Comparison of ENCODE assay signal across 9 cellular contexts in the genomic region with DNA sequence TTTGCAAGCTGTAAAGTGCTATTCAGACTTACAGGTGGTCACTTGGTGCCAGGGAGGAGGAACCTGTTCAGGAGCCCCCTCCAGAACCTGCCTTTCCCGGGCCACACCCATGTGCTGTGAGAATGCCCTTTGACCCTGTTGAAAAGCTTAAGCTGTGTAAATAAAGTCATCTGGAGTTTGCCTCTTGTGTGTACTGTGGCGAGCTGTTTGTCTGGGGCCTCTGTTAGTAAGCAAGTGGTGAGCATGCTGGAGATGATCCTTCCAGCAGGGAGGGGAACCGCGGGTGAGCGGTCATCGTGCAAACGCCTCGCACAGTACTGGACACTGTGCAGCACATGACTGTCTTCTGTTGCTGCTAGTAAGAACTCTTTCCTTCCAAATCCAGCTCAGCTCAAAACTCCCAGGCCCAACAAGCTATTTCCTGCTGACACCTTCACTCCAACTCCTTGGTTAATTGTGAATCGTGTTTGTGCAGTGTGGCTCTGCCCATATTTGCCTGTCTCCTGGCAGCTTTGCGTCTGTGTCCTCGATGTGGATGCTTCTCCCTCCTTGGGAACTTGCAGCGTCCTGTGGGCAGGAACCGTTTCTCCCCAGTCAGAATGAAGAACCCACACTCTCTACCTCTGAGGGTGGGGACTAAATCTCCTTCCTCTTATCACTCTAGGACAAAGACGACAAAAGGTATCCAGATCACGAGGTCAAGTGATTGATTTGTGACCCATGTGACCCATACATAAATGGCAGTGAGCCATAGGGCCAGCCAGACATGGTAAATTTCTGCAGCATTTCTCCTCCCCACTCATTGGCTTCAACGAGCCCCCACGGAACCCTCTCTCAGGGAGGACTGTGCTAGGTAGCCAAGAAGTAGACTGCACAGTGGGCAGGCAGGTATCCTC. TPM values are rescaled to one million over a fixed set of nuclear protein-coding genes. Genes with fewer than 3 reads are reported as not detected.
A peak's percentile ranks its signal among the peaks of the same experiment; 100 is the strongest.
DNase-seq lines count a peak whose midpoint lies in the region; ATAC-seq, FAIRE-seq and TF ChIP-seq lines count a peak whose summit lies in the region.
"Had no signal": no experiment of that assay in that cellular context is flagged by ENCODE, and none has a peak within 500 bp of the region (broad histone marks: within the 10 kb centered on the region; RNA-seq: fewer than 3 reads in every experiment).

No MANE protein-coding gene starts in this region.

- no peaks in the 10 kb centered on the region for H3K27me3 ChIP-seq in A673 (replicated peaks; ENCODE audit: insufficient read depth, low read depth, low read length, poor library complexity)
- H3K27me3 ChIP-seq in naive thymus-derived CD4-positive, alpha-beta T cell (ENCODE audit: control insufficient read depth in 2 of 2, insufficient read depth in 2 of 2, low read length in 2 of 2), result no peaks in the 10 kb centered on the region

- no peak for FAIRE-seq in RCC 7860 (lab: Jason Lieb, UNC)

- H3K27ac ChIP-seq in A673 (ENCODE audit: low read depth, low read length, poor library complexity, severe bottlenecking) (peak overlapping the region; percentile 65), caudate nucleus (ENCODE audit: low read depth, low read length) (peak overlapping the region; percentile 98)
- H3K27ac ChIP-seq in naive thymus-derived CD4-positive, alpha-beta T cell (ENCODE audit: low read depth, low read length), result peak overlapping the region; percentile 98

- peaks cover 0 to 5% (median 0%) of the 10 kb centered on the region in 5 donors for H3K36me3 Mint-ChIP-seq in naive thymus-derived CD4-positive, alpha-beta T cell

- H3K4me1 Mint-ChIP-seq in naive thymus-derived CD4-positive, alpha-beta T cell, result peaks cover 43 to 91% (median 81%) of the 10 kb centered on the region in 7 donors

- POLR2A ChIA-PET in A673 (lab: Charles Lee; ENCODE audit: low non-redundant PET), result no interaction called here
- POLR2A ChIA-PET in naive thymus-derived CD4-positive, alpha-beta T cell (lab: Charles Lee), result interaction anchor here (0.7 to 31.3 kb wide), 5 partner anchors 16 to 51 kb away, joined by 3 to 1812 read pairs (median 8); a partner anchor contains a TSS

- peaks cover 0 to 2% (median 0%) of the 10 kb centered on the region in 11 donors for H3K9me3 Mint-ChIP-seq in naive thymus-derived CD4-positive, alpha-beta T cell

- H3K36me3 ChIP-seq in A673 (ENCODE audit: insufficient read depth, low read length, poor library complexity, severe bottlenecking), result no peaks in the 10 kb centered on the region
- H3K36me3 ChIP-seq in naive thymus-derived CD4-positive, alpha-beta T cell (ENCODE audit: control insufficient read depth in 2 of 3, insufficient read depth in 3 of 3, low read length in 3 of 3), result no peaks in the 10 kb centered on the region

- no TSS peak for BruUV-seq in A673 (replicated peaks; lab: Mats Ljungman, UMichigan)

- no peak overlapping the region for H3K4me3 ChIP-seq in A673 (ENCODE audit: low read depth, low read length, poor library complexity, severe bottlenecking)
- no peak overlapping the region for H3K4me3 ChIP-seq in naive thymus-derived CD4-positive, alpha-beta T cell (ENCODE audit: low read length)

- no peak for TF ChIP-seq CTCF in A673 (conservative IDR thresholded peaks at IDR 0.05; ENCODE audit: low read depth, low read length)

- CTCF ChIA-PET in A673 (lab: Charles Lee), result interaction anchor here (0.7 kb wide), 1 partner anchor 24 kb away, joined by 3 read pairs; no protein-coding TSS in a partner anchor
- CTCF ChIA-PET in naive thymus-derived CD4-positive, alpha-beta T cell (lab: Charles Lee), result interaction anchor here (0.6 to 8.9 kb wide), 7 partner anchors 14 to 362 kb away, joined by 3 to 122 read pairs (median 9); no protein-coding TSS in a partner anchor

- peak overlapping the region in 9 of 10 donors; percentile 17 to 89 (median 86) for H3K4me3 Mint-ChIP-seq in naive thymus-derived CD4-positive, alpha-beta T cell

- peak overlapping the region; percentile 97 to 100 (median 99) for H3K27ac Mint-ChIP-seq in naive thymus-derived CD4-positive, alpha-beta T cell

- intact Hi-C loops in A673 (cut with micrococcal nuclease; ENCODE audit: unreplicated experiment), result no loop called here
- intact Hi-C loops in naive thymus-derived CD4-positive, alpha-beta T cell (cut with micrococcal nuclease), result loop anchor here in 1 of 2 donors (2.0 to 10.0 kb wide), 3 partner anchors 473 to 1993 kb away; a partner anchor contains a TSS

- DNase-seq in A673 (ENCODE audit: low spot score), result no peak
- peak; percentile 71 for DNase-seq in HT-29 (ENCODE audit: low spot score)
- peak in 18 of 61 donors; percentile 6 to 53 (median 34) for DNase-seq in caudate nucleus (lab: John Stamatoyannopoulos, UW)
- peak in 1 of 9 donors; percentile 16 for DNase-seq in naive thymus-derived CD4-positive, alpha-beta T cell
- DNase-seq in RCC 7860 (ENCODE audit: low spot score), result no peak
- DNase-seq: T-helper 9 cell had no signal

- H3K9me3 ChIP-seq in A673 (ENCODE audit: low read depth, low read length, poor library complexity, severe bottlenecking), result no peaks in the 10 kb centered on the region
- no peaks in the 10 kb centered on the region for H3K9me3 ChIP-seq in naive thymus-derived CD4-positive, alpha-beta T cell (ENCODE audit: control insufficient read depth in 2 of 3, low read length in 3 of 3)

- peaks cover 37% of the 10 kb centered on the region for H3K4me1 ChIP-seq in A673 (ENCODE audit: insufficient read depth, low read length, poor library complexity, severe bottlenecking)
- peaks cover 50 to 54% of the 10 kb centered on the region in 2 donors for H3K4me1 ChIP-seq in naive thymus-derived CD4-positive, alpha-beta T cell (ENCODE audit: control insufficient read depth in 2 of 2, insufficient read depth in 2 of 2, low read length in 2 of 2)

- peaks cover 0 to 3% (median 0%) of the 10 kb centered on the region in 5 donors for H3K27me3 Mint-ChIP-seq in naive thymus-derived CD4-positive, alpha-beta T cell

- ATAC-seq in naive thymus-derived CD4-positive, alpha-beta T cell, result no peak
- ATAC-seq in HG03378 (IDR thresholded peaks at IDR 0.05; ENCODE audit: unreplicated experiment) (no peak), HG03095 (IDR thresholded peaks at IDR 0.05; ENCODE audit: unreplicated experiment) (no peak), GM21360 (IDR thresholded peaks at IDR 0.05; ENCODE audit: unreplicated experiment) (no peak)

RNA-seq across cellular contexts. Expression of a gene that starts 13.9 kb away (rescaled TPM):
- 8.5 and 9.3 TPM in 2 replicates for total RNA-seq in A673 (2021)
- 103 and 116 TPM in 2 replicates for total RNA-seq in HT-29 (2014; rRNA removed; shearing (Covaris generic))
- total RNA-seq in naive thymus-derived CD4-positive, alpha-beta T cell, result 100 to 1,000 TPM; 141 to 654 (median 241) TPM
- 100 to 1,000 TPM; 118 to 211 TPM for polyA plus RNA-seq in naive thymus-derived CD4-positive, alpha-beta T cell

RNA-seq across cellular contexts. Expression of a gene that starts 59.5 kb away (rescaled TPM):
- total RNA-seq in A673 (2021), result 0.35 and 0.69 TPM in 2 replicates
- total RNA-seq in HT-29 (2014; rRNA removed; shearing (Covaris generic)), result 0.10 TPM in 1 of 2 replicates, not detected in the other
- not detected for total RNA-seq in naive thymus-derived CD4-positive, alpha-beta T cell
- polyA plus RNA-seq in naive thymus-derived CD4-positive, alpha-beta T cell, result not detected

Comparison
In these comparisons a context has a peak if more than half of its experiments do, and no peak if none do; other contexts are left out.
1. RNA of a gene that starts 13.9 kb away (total RNA-seq): 141 to 654 TPM in naive thymus-derived CD4-positive, alpha-beta T cell and 103 to 116 TPM in HT-29; 8.5 to 9.3 TPM in A673; every median in the first group is over 10 times any median in the second.
2. Peak in every context shown above with its lines, with median percentiles within 50 percentile points of each other: H3K27ac ChIP-seq.